ENCODE assay signal across 1 cellular context in genomic region chr2:102489646-102490045, GRCh38.
TF ChIP-seq lines count a peak whose summit lies in the region.

No MANE protein-coding gene starts in this region.

TF ChIP-seq in H1, 55 proteins besides CTCF, POLR2A, EP300 and RAD21:
- TF ChIP-seq POU5F1 (IDR thresholded peaks at IDR 0.05; ENCODE audit: low read depth, low read length) = peak; percentile 80; the same call in 1 of the 2 replicates
- TF ChIP-seq RNF2 (IDR thresholded peaks at IDR 0.05; ENCODE audit: borderline replicate concordance, low read depth, low read length, missing control alignments, poor library complexity, severe bottlenecking) = no peak
- TF ChIP-seq SUZ12 (IDR thresholded peaks at IDR 0.05; ENCODE audit: low read length) = no peak
- no peak for TF ChIP-seq TCF12 (IDR thresholded peaks at IDR 0.05; ENCODE audit: low read depth, low read length)
